ENCODE assay signal across 19 cellular contexts in the genomic region with DNA sequence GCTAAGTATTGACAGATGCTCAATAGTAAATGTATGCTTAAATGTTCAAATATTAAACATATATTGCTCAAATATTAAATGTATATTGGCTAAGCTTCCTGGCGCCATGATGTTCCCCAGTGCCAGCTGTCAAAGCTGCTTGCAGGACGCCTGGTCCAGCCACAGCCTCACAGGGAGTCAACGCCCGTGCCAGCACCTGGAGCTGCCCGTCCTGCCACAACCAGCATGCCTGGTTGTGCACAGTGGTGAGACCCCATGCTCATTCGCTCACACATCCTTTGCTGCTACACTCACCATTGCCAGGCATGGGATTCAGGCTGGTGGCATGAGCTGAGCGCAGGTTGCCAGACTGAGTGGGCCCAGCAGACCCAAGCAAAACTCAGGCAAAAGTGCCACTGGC.
DNase-seq lines count a peak whose midpoint lies in the region; ATAC-seq, FAIRE-seq and TF ChIP-seq lines count a peak whose summit lies in the region.
"Had no signal": no experiment of that assay in that cellular context is flagged by ENCODE, and none has a peak within 500 bp of the region (broad histone marks: within the 10 kb centered on the region; RNA-seq: fewer than 3 reads in every experiment).

No MANE protein-coding gene starts in this region.

- H3K23me2 ChIP-seq in H1 (ENCODE audit: low read depth, low read length), result no peaks in the 10 kb centered on the region

- H2AFZ ChIP-seq in H1 (ENCODE audit: low read length), result no peak overlapping the region; the same call in 1 of the 2 replicates

- POLR2A ChIA-PET in H1 (lab: Charles Lee; ENCODE audit: partially characterized antibody), result no interaction called here

- no peaks in the 10 kb centered on the region for H3K79me2 ChIP-seq in H1 (ENCODE audit: control insufficient read depth in 1 of 2, insufficient read depth in 2 of 2, low read length in 2 of 2)

- H3K56ac ChIP-seq in H1 (replicated peaks; ENCODE audit: insufficient read length, low read depth, low read length), result no peak overlapping the region

- H3K36me3 ChIP-seq in GM06990 (ENCODE audit: control insufficient read depth, insufficient read depth, low read length) (no peaks in the 10 kb centered on the region), H1 (ENCODE audit: control insufficient read depth in 2 of 4, insufficient read depth in 4 of 4, low read length in 3 of 4) (no peaks in the 10 kb centered on the region), sigmoid colon (no peaks in the 10 kb centered on the region), MG63 (no peaks in the 10 kb centered on the region)

- H2AK5ac ChIP-seq in H1 (ENCODE audit: low read depth, low read length), result no peak overlapping the region

- no peak overlapping the region for H3K14ac ChIP-seq in H1 (ENCODE audit: insufficient read length)

- intact Hi-C loops in sigmoid colon (cut with DNase I), result no loop called here

- H3K9ac ChIP-seq in H1 (replicated peaks in 1 of 4; ENCODE audit: extremely low read depth in 1 of 4, low read depth in 3 of 4, low read length in 3 of 4), result no peak overlapping the region

- peak; percentile 4 for DNase-seq in D341Med (ENCODE audit: low spot score)
- peak; percentile 0 for DNase-seq in GM06990 (ENCODE audit: extremely low read depth, insufficient read length)
- no peak for DNase-seq in H1 (ENCODE audit: low read depth in 1 of 2, low spot score in 2 of 2)
- DNase-seq in sigmoid colon, result peak; percentile 52
- DNase-seq in MG63, result no peak
- DNase-seq: C1 segment of cervical spinal cord; Calu3; CD4-positive, alpha-beta memory T cell; COR-L47; DMS153; DND-41; GOT3; H7; HCEC 1CT had no signal

- no peak overlapping the region for H3K4me2 ChIP-seq in H1 (ENCODE audit: insufficient read depth in 1 of 2, low read depth in 2 of 2, low read length in 2 of 2)

- no peak overlapping the region for H2BK12ac ChIP-seq in H1 (ENCODE audit: low read depth, low read length)

- no peak overlapping the region for H4K91ac ChIP-seq in H1 (replicated peaks; ENCODE audit: insufficient read length, low read length)

- H2BK15ac ChIP-seq in H1 (ENCODE audit: low read length), result no peak overlapping the region

- no peaks in the 10 kb centered on the region for H4K20me1 ChIP-seq in H1 (replicated peaks in 1 of 2; ENCODE audit: control insufficient read depth in 1 of 2, insufficient read depth in 2 of 2, low read length in 2 of 2)

- H3K4me1 ChIP-seq in H1 (replicated peaks in 1 of 4; ENCODE audit: control insufficient read depth in 3 of 4, insufficient read depth in 4 of 4, low read length in 3 of 4) (no peaks in the 10 kb centered on the region), sigmoid colon (no peaks in the 10 kb centered on the region)

- FAIRE-seq in H1 (lab: Jason Lieb, UNC), result no peak
- FAIRE-seq: G401.6, GM12878, GM19239 had no signal

- H3K4me3 ChIP-seq in GM06990 (replicated peaks; ENCODE audit: low read depth, low read length) (no peak overlapping the region), H1 (ENCODE audit: extremely low read depth in 1 of 4, insufficient read depth in 2 of 4, low read depth in 3 of 4, low read length in 4 of 4) (no peak overlapping the region), sigmoid colon (no peak overlapping the region), MG63 (no peak overlapping the region)
- H3K4me3 ChIP-seq: GM12878 had no signal

- H2BK5ac ChIP-seq in H1 (ENCODE audit: low read depth, low read length), result no peak overlapping the region

- H2BK20ac ChIP-seq in H1 (ENCODE audit: low read length), result no peak overlapping the region

- H4K8ac ChIP-seq in H1 (ENCODE audit: extremely low read depth, insufficient read depth, low read length), result peak overlapping the region; percentile 3; the same call in 1 of the 2 replicates

- no peak overlapping the region for H4K5ac ChIP-seq in H1 (ENCODE audit: insufficient read length, low read depth, low read length)

- H3K18ac ChIP-seq in H1 (ENCODE audit: extremely low read depth, low read length), result no peak overlapping the region

- TF ChIP-seq EP300 in H1 (IDR thresholded peaks at IDR 0.05; ENCODE audit: borderline replicate concordance in 1 of 2, low read depth in 2 of 2, low read length in 2 of 2), result no peak
- no peak for TF ChIP-seq EP300 in sigmoid colon (IDR thresholded peaks at IDR 0.05)

- H3K27me3 ChIP-seq in GM06990 (replicated peaks; ENCODE audit: control insufficient read depth, insufficient read depth, low read length) (no peaks in the 10 kb centered on the region), H1 (replicated peaks in 1 of 4; ENCODE audit: control insufficient read depth in 3 of 4, extremely low read depth in 1 of 4, insufficient read depth in 3 of 4, low read length in 3 of 4) (no peaks in the 10 kb centered on the region), sigmoid colon (no peaks in the 10 kb centered on the region), MG63 (0 out of 2 replicates have a peak, but pooled peaks cover 3% of the 10 kb centered on the region)

- no peak for TF ChIP-seq RAD21 in H1 (IDR thresholded peaks at IDR 0.05 in 1 of 2, conservative IDR thresholded peaks at IDR 0.05 in 1 of 2; ENCODE audit: low read depth in 2 of 2, low read length in 2 of 2)

- no peak for TF ChIP-seq POLR2A in H1 (IDR thresholded peaks at IDR 0.05; ENCODE audit: control extremely low read depth in 1 of 2, low read depth in 2 of 2, low read length in 2 of 2)
- TF ChIP-seq POLR2A in sigmoid colon (IDR thresholded peaks at IDR 0.05), result no peak

- 80% methylated on average over 7 of the region's 7 CpGs; no CpG with 5 or more reads in 1 of the 2 experiments for WGBS in H1 (ENCODE audit: extremely low coverage in 1 of 2, insufficient coverage in 1 of 2, insufficient read length in 1 of 2, insufficient replicate concordance in 2 of 2, low coverage in 1 of 2, low lambda C conversion rate in 2 of 2, missing lambda C conversion rate in 1 of 2), 2 experiments
- WGBS in sigmoid colon, 2 donors, result 72 to 80% methylated on average over 7 of the region's 7 CpGs

- H3K79me1 ChIP-seq in H1 (ENCODE audit: low read depth, low read length), result no peaks in the 10 kb centered on the region

- H3K9me3 ChIP-seq in H1 (ENCODE audit: insufficient read depth in 2 of 2, low read depth in 1 of 2, low read length in 1 of 2), result no peaks in the 10 kb centered on the region
- no peaks in the 10 kb centered on the region for H3K9me3 ChIP-seq in sigmoid colon
- H3K9me3 ChIP-seq in MG63, result no peaks in the 10 kb centered on the region

- H3K27ac ChIP-seq in H1 (ENCODE audit: low read depth, low read length) (no peak overlapping the region), sigmoid colon (no peak overlapping the region)

- H2BK120ac ChIP-seq in H1 (replicated peaks; ENCODE audit: low read depth, low read length), result no peak overlapping the region

- TF ChIP-seq CTCF in GM06990 (IDR thresholded peaks at IDR 0.05; ENCODE audit: insufficient read depth, low read length, poor library complexity, severe bottlenecking) (no peak), H1 (IDR thresholded peaks at IDR 0.05; ENCODE audit: control extremely low read depth in 1 of 3, insufficient read depth in 1 of 3, low read depth in 1 of 3, low read length in 3 of 3) (no peak), sigmoid colon (IDR thresholded peaks at IDR 0.05) (no peak)

- no peak overlapping the region for H3K23ac ChIP-seq in H1 (ENCODE audit: insufficient read length)

- no peak overlapping the region for H3K4ac ChIP-seq in H1 (replicated peaks; ENCODE audit: insufficient read length, low read depth, low read length)

- CTCF ChIA-PET in H1 (lab: Charles Lee; ENCODE audit: partially characterized antibody), result interaction anchor here (0.6 to 2.1 kb wide), 3 partner anchors 27 to 350 kb away, joined by 3 to 4 read pairs (median 4); no protein-coding TSS in a partner anchor

- no peak for ATAC-seq in GM21619 (IDR thresholded peaks at IDR 0.05; ENCODE audit: unreplicated experiment)
- ATAC-seq in HG02840 (IDR thresholded peaks at IDR 0.05; ENCODE audit: low FRiP score, unreplicated experiment), result no peak
- ATAC-seq: GM12878 had no signal

TF ChIP-seq in H1, 55 proteins besides CTCF, POLR2A, EP300 and RAD21:
- TF ChIP-seq USF2 (IDR thresholded peaks at IDR 0.05; ENCODE audit: low read length), result no peak
- no peak for TF ChIP-seq SIN3A (conservative IDR thresholded peaks at IDR 0.05 in 1 of 2, IDR thresholded peaks at IDR 0.05 in 1 of 2; ENCODE audit: low read depth in 1 of 2, low read length in 2 of 2)
- no peak for TF ChIP-seq POU5F1 (IDR thresholded peaks at IDR 0.05; ENCODE audit: low read depth, low read length)
TF ChIP-seq in H1: peak in this region for 0.

Comparison
In these comparisons a context has a peak if more than half of its experiments do, and no peak if none do; other contexts are left out.
1. DNase-seq: peak in D341Med (single experiment), GM06990 (single experiment) and sigmoid colon (single experiment); none in H1 (0 of 2) and MG63 (single experiment).